In the genomic region with DNA sequence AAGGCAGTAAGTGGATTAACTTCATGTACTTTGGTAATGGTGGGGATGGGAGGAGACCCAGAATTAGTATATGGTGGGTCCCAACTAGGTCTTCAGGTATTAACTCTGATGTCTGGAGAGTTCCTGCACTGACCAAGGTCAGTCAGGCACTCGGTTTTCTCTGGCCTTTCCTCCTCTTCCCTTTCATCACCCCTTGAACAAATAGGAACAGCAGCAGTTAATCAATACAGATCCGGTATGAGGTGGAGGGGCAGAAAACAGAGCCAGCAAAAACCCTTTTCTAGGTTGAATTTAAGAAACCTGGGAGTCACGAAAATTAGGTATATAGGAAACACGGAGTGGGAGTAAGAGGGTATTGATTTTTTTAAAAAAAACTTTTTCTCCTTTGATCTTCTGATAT, we compare ENCODE assay signal across 1 cellular context.
TF ChIP-seq lines count a peak whose summit lies in the region.

No MANE protein-coding gene starts in this region.

TF ChIP-seq in HepG2, 621 proteins besides CTCF, POLR2A, EP300 and RAD21 (continued from another document):
- TF ChIP-seq, protein P1, sequence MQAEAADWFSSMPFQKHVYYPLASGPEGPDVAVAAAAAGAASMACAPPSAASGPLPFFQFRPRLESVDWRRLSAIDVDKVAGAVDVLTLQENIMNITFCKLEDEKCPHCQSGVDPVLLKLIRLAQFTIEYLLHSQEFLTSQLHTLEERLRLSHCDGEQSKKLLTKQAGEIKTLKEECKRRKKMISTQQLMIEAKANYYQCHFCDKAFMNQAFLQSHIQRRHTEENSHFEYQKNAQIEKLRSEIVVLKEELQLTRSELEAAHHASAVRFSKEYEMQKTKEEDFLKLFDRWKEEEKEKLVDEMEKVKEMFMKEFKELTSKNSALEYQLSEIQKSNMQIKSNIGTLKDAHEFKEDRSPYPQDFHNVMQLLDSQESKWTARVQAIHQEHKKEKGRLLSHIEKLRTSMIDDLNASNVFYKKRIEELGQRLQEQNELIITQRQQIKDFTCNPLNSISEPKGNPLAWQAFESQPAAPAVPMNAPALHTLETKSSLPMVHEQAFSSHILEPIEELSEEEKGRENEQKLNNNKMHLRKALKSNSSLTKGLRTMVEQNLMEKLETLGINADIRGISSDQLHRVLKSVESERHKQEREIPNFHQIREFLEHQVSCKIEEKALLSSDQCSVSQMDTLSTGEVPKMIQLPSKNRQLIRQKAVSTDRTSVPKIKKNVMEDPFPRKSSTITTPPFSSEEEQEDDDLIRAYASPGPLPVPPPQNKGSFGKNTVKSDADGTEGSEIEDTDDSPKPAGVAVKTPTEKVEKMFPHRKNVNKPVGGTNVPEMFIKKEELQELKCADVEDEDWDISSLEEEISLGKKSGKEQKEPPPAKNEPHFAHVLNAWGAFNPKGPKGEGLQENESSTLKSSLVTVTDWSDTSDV (CRISPR knock-in tag; IDR thresholded peaks at IDR 0.05) = no peak
- TF ChIP-seq, protein P2, sequence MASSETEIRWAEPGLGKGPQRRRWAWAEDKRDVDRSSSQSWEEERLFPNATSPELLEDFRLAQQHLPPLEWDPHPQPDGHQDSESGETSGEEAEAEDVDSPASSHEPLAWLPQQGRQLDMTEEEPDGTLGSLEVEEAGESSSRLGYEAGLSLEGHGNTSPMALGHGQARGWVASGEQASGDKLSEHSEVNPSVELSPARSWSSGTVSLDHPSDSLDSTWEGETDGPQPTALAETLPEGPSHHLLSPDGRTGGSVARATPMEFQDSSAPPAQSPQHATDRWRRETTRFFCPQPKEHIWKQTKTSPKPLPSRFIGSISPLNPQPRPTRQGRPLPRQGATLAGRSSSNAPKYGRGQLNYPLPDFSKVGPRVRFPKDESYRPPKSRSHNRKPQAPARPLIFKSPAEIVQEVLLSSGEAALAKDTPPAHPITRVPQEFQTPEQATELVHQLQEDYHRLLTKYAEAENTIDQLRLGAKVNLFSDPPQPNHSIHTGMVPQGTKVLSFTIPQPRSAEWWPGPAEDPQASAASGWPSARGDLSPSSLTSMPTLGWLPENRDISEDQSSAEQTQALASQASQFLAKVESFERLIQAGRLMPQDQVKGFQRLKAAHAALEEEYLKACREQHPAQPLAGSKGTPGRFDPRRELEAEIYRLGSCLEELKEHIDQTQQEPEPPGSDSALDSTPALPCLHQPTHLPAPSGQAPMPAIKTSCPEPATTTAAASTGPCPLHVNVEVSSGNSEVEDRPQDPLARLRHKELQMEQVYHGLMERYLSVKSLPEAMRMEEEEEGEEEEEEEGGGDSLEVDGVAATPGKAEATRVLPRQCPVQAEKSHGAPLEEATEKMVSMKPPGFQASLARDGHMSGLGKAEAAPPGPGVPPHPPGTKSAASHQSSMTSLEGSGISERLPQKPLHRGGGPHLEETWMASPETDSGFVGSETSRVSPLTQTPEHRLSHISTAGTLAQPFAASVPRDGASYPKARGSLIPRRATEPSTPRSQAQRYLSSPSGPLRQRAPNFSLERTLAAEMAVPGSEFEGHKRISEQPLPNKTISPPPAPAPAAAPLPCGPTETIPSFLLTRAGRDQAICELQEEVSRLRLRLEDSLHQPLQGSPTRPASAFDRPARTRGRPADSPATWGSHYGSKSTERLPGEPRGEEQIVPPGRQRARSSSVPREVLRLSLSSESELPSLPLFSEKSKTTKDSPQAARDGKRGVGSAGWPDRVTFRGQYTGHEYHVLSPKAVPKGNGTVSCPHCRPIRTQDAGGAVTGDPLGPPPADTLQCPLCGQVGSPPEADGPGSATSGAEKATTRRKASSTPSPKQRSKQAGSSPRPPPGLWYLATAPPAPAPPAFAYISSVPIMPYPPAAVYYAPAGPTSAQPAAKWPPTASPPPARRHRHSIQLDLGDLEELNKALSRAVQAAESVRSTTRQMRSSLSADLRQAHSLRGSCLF (CRISPR knock-in tag; IDR thresholded peaks at IDR 0.05; ENCODE audit: borderline replicate concordance) = no peak
- TF ChIP-seq ZNF496 (CRISPR knock-in tag; IDR thresholded peaks at IDR 0.05; ENCODE audit: insufficient replicate concordance) (no peak), SIN3B (IDR thresholded peaks at IDR 0.05; ENCODE audit: low read length) (no peak), ZSCAN20 (CRISPR knock-in tag; IDR thresholded peaks at IDR 0.05; ENCODE audit: borderline replicate concordance) (no peak), MTF2 (CRISPR knock-in tag; IDR thresholded peaks at IDR 0.05; ENCODE audit: borderline replicate concordance) (no peak), PRPF4 (IDR thresholded peaks at IDR 0.05; ENCODE audit: low read depth, low read length, poor library complexity, severe bottlenecking) (no peak), GABPA (IDR thresholded peaks at IDR 0.05; ENCODE audit: low read depth, low read length) (no peak), GABPA (CRISPR knock-in tag; IDR thresholded peaks at IDR 0.05; ENCODE audit: low read depth) (peak; percentile 26; the same call in 1 of the 2 replicates), CCDC6 (CRISPR knock-in tag; IDR thresholded peaks at IDR 0.05) (no peak), MZF1 (CRISPR knock-in tag; IDR thresholded peaks at IDR 0.05; ENCODE audit: borderline replicate concordance) (no peak), ZFP82 (CRISPR knock-in tag; IDR thresholded peaks at IDR 0.05; ENCODE audit: borderline replicate concordance) (no peak), ZNF382 (CRISPR knock-in tag; IDR thresholded peaks at IDR 0.05; ENCODE audit: borderline replicate concordance) (no peak)
- TF ChIP-seq, protein P3, sequence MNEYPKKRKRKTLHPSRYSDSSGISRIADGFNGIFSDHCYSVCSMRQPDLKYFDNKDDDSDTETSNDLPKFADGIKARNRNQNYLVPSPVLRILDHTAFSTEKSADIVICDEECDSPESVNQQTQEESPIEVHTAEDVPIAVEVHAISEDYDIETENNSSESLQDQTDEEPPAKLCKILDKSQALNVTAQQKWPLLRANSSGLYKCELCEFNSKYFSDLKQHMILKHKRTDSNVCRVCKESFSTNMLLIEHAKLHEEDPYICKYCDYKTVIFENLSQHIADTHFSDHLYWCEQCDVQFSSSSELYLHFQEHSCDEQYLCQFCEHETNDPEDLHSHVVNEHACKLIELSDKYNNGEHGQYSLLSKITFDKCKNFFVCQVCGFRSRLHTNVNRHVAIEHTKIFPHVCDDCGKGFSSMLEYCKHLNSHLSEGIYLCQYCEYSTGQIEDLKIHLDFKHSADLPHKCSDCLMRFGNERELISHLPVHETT (CRISPR knock-in tag; conservative IDR thresholded peaks at IDR 0.05) = no peak
- TF ChIP-seq, protein P4, sequence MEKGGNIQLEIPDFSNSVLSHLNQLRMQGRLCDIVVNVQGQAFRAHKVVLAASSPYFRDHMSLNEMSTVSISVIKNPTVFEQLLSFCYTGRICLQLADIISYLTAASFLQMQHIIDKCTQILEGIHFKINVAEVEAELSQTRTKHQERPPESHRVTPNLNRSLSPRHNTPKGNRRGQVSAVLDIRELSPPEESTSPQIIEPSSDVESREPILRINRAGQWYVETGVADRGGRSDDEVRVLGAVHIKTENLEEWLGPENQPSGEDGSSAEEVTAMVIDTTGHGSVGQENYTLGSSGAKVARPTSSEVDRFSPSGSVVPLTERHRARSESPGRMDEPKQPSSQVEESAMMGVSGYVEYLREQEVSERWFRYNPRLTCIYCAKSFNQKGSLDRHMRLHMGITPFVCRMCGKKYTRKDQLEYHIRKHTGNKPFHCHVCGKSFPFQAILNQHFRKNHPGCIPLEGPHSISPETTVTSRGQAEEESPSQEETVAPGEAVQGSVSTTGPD (CRISPR knock-in tag; IDR thresholded peaks at IDR 0.05) = no peak
- TF ChIP-seq, protein P5, sequence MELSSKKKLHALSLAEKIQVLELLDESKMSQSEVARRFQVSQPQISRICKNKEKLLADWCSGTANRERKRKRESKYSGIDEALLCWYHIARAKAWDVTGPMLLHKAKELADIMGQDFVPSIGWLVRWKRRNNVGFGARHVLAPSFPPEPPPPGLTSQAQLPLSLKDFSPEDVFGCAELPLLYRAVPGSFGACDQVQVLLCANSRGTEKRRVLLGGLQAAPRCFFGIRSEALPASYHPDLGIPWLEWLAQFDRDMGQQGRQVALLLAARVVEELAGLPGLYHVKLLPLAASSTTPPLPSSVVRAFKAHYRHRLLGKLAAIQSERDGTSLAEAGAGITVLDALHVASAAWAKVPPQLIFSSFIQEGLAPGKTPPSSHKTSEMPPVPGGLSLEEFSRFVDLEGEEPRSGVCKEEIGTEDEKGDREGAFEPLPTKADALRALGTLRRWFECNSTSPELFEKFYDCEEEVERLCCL (CRISPR knock-in tag; IDR thresholded peaks at IDR 0.05; ENCODE audit: borderline replicate concordance) = no peak
